ENCODE assay signal across 8 cellular contexts in genomic region chr17:75524971-75525805, GRCh38. TPM values are rescaled to one million over a fixed set of nuclear protein-coding genes. Genes with fewer than 3 reads are reported as not detected.
DNase-seq lines count a peak whose midpoint lies in the region; ATAC-seq, FAIRE-seq and TF ChIP-seq lines count a peak whose summit lies in the region.

Gene LLGL2 (plus strand): TSS chr17:75525697. CDS start chr17:75543427, 17,730 bp downstream.

- H3K79me2 ChIP-seq in keratinocyte (ENCODE audit: control insufficient read depth, insufficient read depth, low read length): no peaks in the 10 kb centered on the region

- H3K4me3 ChIP-seq in WERI-Rb-1 (ENCODE audit: low read depth, low read length) (peak within 1 kb of the TSS; percentile 85), breast epithelium (peak within 1 kb of the TSS; percentile 63 to 71 (median 70)), keratinocyte (ENCODE audit: control insufficient read depth in 2 of 3, extremely low read depth in 1 of 3, insufficient read depth in 2 of 3, low read depth in 1 of 3, low read length in 3 of 3) (peak within 1 kb of the TSS; percentile 63 to 92 (median 78))

- DNase-seq in NCI-H2107 (lab: John Stamatoyannopoulos, UW) (peak; percentile 90), WERI-Rb-1 (peak; percentile 91), breast epithelium (ENCODE audit: low spot score in 2 of 2) (peak; percentile 79 to 80), keratinocyte (ENCODE audit: low read depth, low spot score) (no peak), superior temporal gyrus (ENCODE audit: extremely low spot score) (no peak)
- peak; percentile 74 for DNase-seq in stimulated activated CD4-positive, alpha-beta T cell treated with anti-CD3 and anti-CD28 coated beads, Interleukin-1b, Interleukin-23, amount 100 ng/mL, for 48 hours

- H3K36me3 ChIP-seq in WERI-Rb-1: peaks cover 63% of the 10 kb centered on the region
- H3K36me3 ChIP-seq in breast epithelium: no peaks in the 10 kb centered on the region
- H3K36me3 ChIP-seq in keratinocyte (ENCODE audit: control insufficient read depth in 2 of 2, extremely low read depth in 1 of 2, insufficient read depth in 2 of 2, low read length in 2 of 2): peaks cover 7 to 11% of the 10 kb centered on the region in 2 experiments

- H4K20me1 ChIP-seq in keratinocyte (ENCODE audit: control insufficient read depth, extremely low read depth, insufficient read depth, low read length): no peaks in the 10 kb centered on the region

- ATAC-seq in GM18502 (IDR thresholded peaks at IDR 0.05; ENCODE audit: poor library complexity, unreplicated experiment) (peak; percentile 87), HG02981 (IDR thresholded peaks at IDR 0.05; ENCODE audit: unreplicated experiment) (peak; percentile 80)

- H3K9ac ChIP-seq in keratinocyte (ENCODE audit: control insufficient read depth, extremely low read depth, insufficient read depth, low read length): peak within 1 kb of the TSS; percentile 63

- no peaks in the 10 kb centered on the region for H3K4me1 ChIP-seq in breast epithelium
- H3K4me1 ChIP-seq in keratinocyte (ENCODE audit: control insufficient read depth, extremely low read depth, insufficient read depth, low read length): peaks cover 6% of the 10 kb centered on the region

- no peaks in the 10 kb centered on the region for H3K27me3 ChIP-seq in WERI-Rb-1 (ENCODE audit: insufficient read depth, low read depth, severe bottlenecking)
- no peaks in the 10 kb centered on the region for H3K27me3 ChIP-seq in breast epithelium
- H3K27me3 ChIP-seq in keratinocyte (ENCODE audit: control insufficient read depth, extremely low read depth, insufficient read depth, low read length): no peaks in the 10 kb centered on the region

- peak within 1 kb of the TSS; percentile 60 for H2AFZ ChIP-seq in keratinocyte (ENCODE audit: control insufficient read depth, low read length)

- dilution Hi-C loops in keratinocyte (cut with MboI; ENCODE audit: extremely low pct_ligation_motif_present, low sequenced_read_pairs): no loop called here

- TF ChIP-seq CTCF in WERI-Rb-1 (IDR thresholded peaks at IDR 0.05; ENCODE audit: low read depth, low read length): peak; percentile 87
- TF ChIP-seq CTCF in breast epithelium (IDR thresholded peaks at IDR 0.05): peak in 2 of 3 donors; percentile 31 to 41
- TF ChIP-seq CTCF in keratinocyte (optimal IDR thresholded peaks at IDR 0.05 in 1 of 3, IDR thresholded peaks at IDR 0.05 in 1 of 3, conservative IDR thresholded peaks at IDR 0.05 in 1 of 3; ENCODE audit: extremely low read depth in 1 of 3, insufficient read depth in 2 of 3, low read length in 3 of 3): peak; percentile 32 to 77 (median 67)

- peak within 1 kb of the TSS; percentile 96 for H3K27ac ChIP-seq in WERI-Rb-1
- peak within 1 kb of the TSS; percentile 73 to 80 for H3K27ac ChIP-seq in breast epithelium
- peak within 1 kb of the TSS; percentile 36 for H3K27ac ChIP-seq in keratinocyte (ENCODE audit: control insufficient read depth, insufficient read depth, low read length)

- peak within 1 kb of the TSS; percentile 97 for H3K4me2 ChIP-seq in keratinocyte (ENCODE audit: control insufficient read depth, extremely low read depth, insufficient read depth, low read depth, low read length)

- H3K9me1 ChIP-seq in keratinocyte (ENCODE audit: control insufficient read depth, extremely low read depth, insufficient read depth, low read length): no peaks in the 10 kb centered on the region

- intact Hi-C loops in breast epithelium (cut with DNase I; ENCODE audit: low total_unique reads): loop anchor here (10.0 kb wide), 1 partner anchor 100 kb away; no protein-coding TSS in a partner anchor

- H3K9me3 ChIP-seq in WERI-Rb-1 (ENCODE audit: severe bottlenecking) (no peaks in the 10 kb centered on the region), breast epithelium (no peaks in the 10 kb centered on the region), keratinocyte (ENCODE audit: control insufficient read depth, low read depth, low read length) (no peaks in the 10 kb centered on the region)

- no peak for TF ChIP-seq POLR2A in breast epithelium (IDR thresholded peaks at IDR 0.05)

- no peak for FAIRE-seq in keratinocyte (lab: Jason Lieb, UNC)

RNA-seq across cellular contexts. Expression of gene LLGL2, which starts in this region (rescaled TPM):
- total RNA-seq in breast epithelium: 10 to 100 TPM in 2 of 3 donors, 1 to 10 TPM in 1; 4.6 to 60.2 (median 52.4) TPM
- polyA plus RNA-seq in keratinocyte: 13.8 to 28.2 TPM (median 14.9 TPM) in 3 replicates
- polyA plus RNA-seq in keratinocyte (2011; ENCODE audit: low read depth): 43.5 TPM
- 10.1 and 19.5 TPM in 2 replicates for polyA plus RNA-seq in keratinocyte (2011; cell fraction: cytosol; rRNA removed)
- polyA plus RNA-seq in keratinocyte (2011; cell fraction: nucleus; rRNA removed): 37.9 and 41.0 TPM in 2 replicates
- polyA plus RNA-seq in keratinocyte (2012; ENCODE audit: low replicate concordance): 20.6 and 59.9 TPM in 2 replicates
- 16.4 to 19.0 TPM (median 16.5 TPM) in 3 replicates for polyA minus RNA-seq in keratinocyte
- 36.6 TPM for polyA minus RNA-seq in keratinocyte (2011; cell fraction: cytosol; rRNA and poly(A)+ RNA removed)
- 23.8 and 27.2 TPM in 2 replicates for polyA minus RNA-seq in keratinocyte (2011; cell fraction: nucleus; rRNA and poly(A)+ RNA removed)

Comparison
In these comparisons a context has a peak if more than half of its experiments do, and no peak if none do; other contexts are left out.
1. DNase-seq: peak in NCI-H2107 (single experiment), WERI-Rb-1 (single experiment), breast epithelium (2 of 2) and stimulated activated CD4-positive, alpha-beta T cell treated with anti-CD3 and anti-CD28 coated beads, Interleukin-1b, Interleukin-23, amount 100 ng/mL, for 48 hours (single experiment); none in keratinocyte (single experiment) and superior temporal gyrus (single experiment).
2. H3K27ac ChIP-seq: peak in every context shown above with its lines; median percentile 96 in WERI-Rb-1; 76 in breast epithelium; 36 in keratinocyte.
3. CTCF ChIP-seq: peak in every context shown above with its lines; median percentile 87 in WERI-Rb-1; 67 in keratinocyte; 36 in breast epithelium.
4. Peak in every context shown above with its lines, with median percentiles within 50 percentile points of each other: H3K4me3 ChIP-seq.